In genomic region chr19:14138576-14139265, GRCh38 we compare ENCODE assay signal across 8 cellular contexts. TPM values are rescaled to one million over a fixed set of nuclear protein-coding genes. Genes with fewer than 3 reads are reported as not detected.
DNase-seq lines count a peak whose midpoint lies in the region; ATAC-seq lines count a peak whose summit lies in the region.

No MANE protein-coding gene starts in this region.

- H3K27ac ChIP-seq in thymus (ENCODE audit: low read depth): peak overlapping the region; percentile 8

- H3K4me3 ChIP-seq in thymus (ENCODE audit: low read length): no peak overlapping the region

- peaks cover 4 to 14% of the 10 kb centered on the region in 2 donors for H3K36me3 Mint-ChIP-seq in activated T-cell treated with anti-CD3 and anti-CD28 coated beads, Interleukin-2, amount 50 U/mL, for 72 hours (ENCODE audit: insufficient read depth in 2 of 2)

- no peaks in the 10 kb centered on the region for H3K27me3 ChIP-seq in thymus (ENCODE audit: control insufficient read depth, insufficient read depth)

- no peaks in the 10 kb centered on the region for H3K9me3 ChIP-seq in thymus (ENCODE audit: control insufficient read depth)

- H3K27ac Mint-ChIP-seq in activated T-cell treated with anti-CD3 and anti-CD28 coated beads, Interleukin-2, amount 50 U/mL, for 72 hours: peak overlapping the region; percentile 78

- DNase-seq in activated T-cell treated with anti-CD3 and anti-CD28 coated beads, Interleukin-2, amount 50 U/mL, for 72 hours: no peak
- no peak for DNase-seq in activated T-cell treated with anti-CD3 and anti-CD28 coated beads for 4 hours
- DNase-seq in amniotic epithelial cell (ENCODE audit: low read depth): peak; percentile 53
- peak; percentile 73 for DNase-seq in kidney glomerular epithelial cell (lab: John Stamatoyannopoulos, UW)
- DNase-seq in SK-N-DZ (ENCODE audit: low spot score): no peak

- no peaks in the 10 kb centered on the region for H3K9me3 Mint-ChIP-seq in activated T-cell treated with anti-CD3 and anti-CD28 coated beads, Interleukin-2, amount 50 U/mL, for 72 hours

- no peaks in the 10 kb centered on the region for H3K36me3 ChIP-seq in thymus (ENCODE audit: control insufficient read depth, insufficient read depth)

- WGBS in thymus: 93% methylated on average over 9 of the region's 9 CpGs

- peaks cover 49% of the 10 kb centered on the region for H3K4me1 Mint-ChIP-seq in activated T-cell treated with anti-CD3 and anti-CD28 coated beads, Interleukin-2, amount 50 U/mL, for 72 hours (ENCODE audit: low read depth)

- ATAC-seq in activated T-cell treated with anti-CD3 and anti-CD28 coated beads, Interleukin-2, amount 50 U/mL, for 72 hours (replicated peaks in 1 of 2): no peak
- ATAC-seq in GM19463 (IDR thresholded peaks at IDR 0.05; ENCODE audit: unreplicated experiment) (no peak), HG02870 (IDR thresholded peaks at IDR 0.05; ENCODE audit: unreplicated experiment) (no peak)

- H3K4me3 Mint-ChIP-seq in activated T-cell treated with anti-CD3 and anti-CD28 coated beads, Interleukin-2, amount 50 U/mL, for 72 hours: peak overlapping the region; percentile 56 to 64

- no peaks in the 10 kb centered on the region for H3K27me3 Mint-ChIP-seq in activated T-cell treated with anti-CD3 and anti-CD28 coated beads, Interleukin-2, amount 50 U/mL, for 72 hours (ENCODE audit: low read depth)

- H3K4me1 ChIP-seq in thymus (ENCODE audit: control insufficient read depth, insufficient read depth, low read length): peaks cover 17% of the 10 kb centered on the region

RNA-seq across cellular contexts. Expression of gene ASF1B, which starts 2.3 kb away (rescaled TPM):
- 10 to 100 TPM; 71.3 to 84.4 TPM for total RNA-seq in activated T-cell treated with anti-CD3 and anti-CD28 coated beads, Interleukin-2, amount 50 U/mL, for 72 hours
- 2.9 TPM for polyA plus RNA-seq in thymus
- polyA plus RNA-seq in SK-N-DZ (2014; cell fraction: cytosol; rRNA removed): 75.4 and 92.6 TPM in 2 replicates
- polyA plus RNA-seq in SK-N-DZ (2014; cell fraction: nucleus; rRNA removed): 27.8 and 41.8 TPM in 2 replicates

RNA-seq across cellular contexts. Expression of gene PRKACA, which starts 21.2 kb away (rescaled TPM):
- 10 to 100 TPM; 67.7 to 75.0 TPM for total RNA-seq in activated T-cell treated with anti-CD3 and anti-CD28 coated beads, Interleukin-2, amount 50 U/mL, for 72 hours
- polyA plus RNA-seq in thymus: 36.8 TPM
- 42.1 and 57.4 TPM in 2 replicates for polyA plus RNA-seq in SK-N-DZ (2014; cell fraction: cytosol; rRNA removed)
- polyA plus RNA-seq in SK-N-DZ (2014; cell fraction: nucleus; rRNA removed): 15.8 and 25.2 TPM in 2 replicates

RNA-seq across cellular contexts. Expression of gene SAMD1, which starts 48.2 kb away (rescaled TPM):
- 10 to 100 TPM; 41.6 to 77.1 TPM for total RNA-seq in activated T-cell treated with anti-CD3 and anti-CD28 coated beads, Interleukin-2, amount 50 U/mL, for 72 hours
- polyA plus RNA-seq in thymus: 43.6 TPM
- 65.0 and 85.3 TPM in 2 replicates for polyA plus RNA-seq in SK-N-DZ (2014; cell fraction: cytosol; rRNA removed)
- polyA plus RNA-seq in SK-N-DZ (2014; cell fraction: nucleus; rRNA removed): 72.7 and 75.8 TPM in 2 replicates

RNA-seq across cellular contexts. Expression of gene C19orf67, which starts 53.1 kb away (rescaled TPM):
- total RNA-seq in activated T-cell treated with anti-CD3 and anti-CD28 coated beads, Interleukin-2, amount 50 U/mL, for 72 hours: not detected
- 0.18 TPM for polyA plus RNA-seq in thymus
- polyA plus RNA-seq in SK-N-DZ (2014; cell fraction: cytosol; rRNA removed): not detected in 2 replicates
- 2.9 TPM in 1 of 2 replicates, not detected in the other for polyA plus RNA-seq in SK-N-DZ (2014; cell fraction: nucleus; rRNA removed)

Comparison
In these comparisons a context has a peak if more than half of its experiments do, and no peak if none do; other contexts are left out.
1. DNase-seq: peak in amniotic epithelial cell (single experiment) and kidney glomerular epithelial cell (single experiment); none in activated T-cell treated with anti-CD3 and anti-CD28 coated beads, Interleukin-2, amount 50 U/mL, for 72 hours (0 of 2), activated T-cell treated with anti-CD3 and anti-CD28 coated beads for 4 hours (single experiment) and SK-N-DZ (single experiment).